ENCODE assay signal across 13 cellular contexts in genomic region chr7:45082031-45082830, GRCh38. TPM values are rescaled to one million over a fixed set of nuclear protein-coding genes. Genes with fewer than 3 reads are reported as not detected.
DNase-seq lines count a peak whose midpoint lies in the region; ATAC-seq, FAIRE-seq and TF ChIP-seq lines count a peak whose summit lies in the region.
"Had no signal": no experiment of that assay in that cellular context is flagged by ENCODE, and none has a peak within 500 bp of the region (broad histone marks: within the 10 kb centered on the region; RNA-seq: fewer than 3 reads in every experiment).

No MANE protein-coding gene starts in this region.

- no peaks in the 10 kb centered on the region for H3K4me1 ChIP-seq in kidney (ENCODE audit: control insufficient read depth in 1 of 2, insufficient read depth in 1 of 2, low read depth in 1 of 2, low read length in 2 of 2)
- peaks cover 5% of the 10 kb centered on the region for H3K4me1 ChIP-seq in PC-3 (ENCODE audit: insufficient read depth, low read length)

- no peak overlapping the region for H3K4me3 ChIP-seq in kidney (ENCODE audit: low read length in 2 of 2)
- H3K4me3 ChIP-seq in PC-3 (ENCODE audit: low read length): no peak overlapping the region
- H3K4me3 ChIP-seq: K562 had no signal

- no TSS peak for BruUV-seq in PC-3 (replicated peaks; lab: Mats Ljungman, UMichigan)

- H3K9me3 ChIP-seq in kidney (ENCODE audit: control insufficient read depth in 1 of 2, low read length in 2 of 2) (no peaks in the 10 kb centered on the region), PC-3 (ENCODE audit: low read length) (no peaks in the 10 kb centered on the region)
- H3K9me3 ChIP-seq: neutrophil had no signal

- no peaks in the 10 kb centered on the region for H3K9me2 ChIP-seq in PC-3 (replicated peaks; ENCODE audit: low read length)

- H3K27ac ChIP-seq in kidney (ENCODE audit: low read depth in 2 of 2, low read length in 2 of 2) (no peak overlapping the region), PC-3 (ENCODE audit: low read length) (no peak overlapping the region)

- no peak overlapping the region for H3K4me3 Mint-ChIP-seq in activated T-cell treated with anti-CD3 and anti-CD28 coated beads, Interleukin-2, amount 50 U/mL, for 24 hours
- no peak overlapping the region for H3K4me3 Mint-ChIP-seq in chondrocyte (ENCODE audit: unreplicated experiment)

- H3K36me3 Mint-ChIP-seq in activated T-cell treated with anti-CD3 and anti-CD28 coated beads, Interleukin-2, amount 50 U/mL, for 24 hours (ENCODE audit: low read depth): peaks cover 6% of the 10 kb centered on the region
- no peaks in the 10 kb centered on the region for H3K36me3 Mint-ChIP-seq in chondrocyte (ENCODE audit: low read depth)

- no peak overlapping the region for H2AFZ ChIP-seq in PC-3 (ENCODE audit: low read length)

- no peak overlapping the region for H3K9ac ChIP-seq in kidney (ENCODE audit: low read length in 2 of 2)
- no peak overlapping the region for H3K9ac ChIP-seq in PC-3 (ENCODE audit: low read length)

- no peaks in the 10 kb centered on the region for H3K79me2 ChIP-seq in PC-3 (ENCODE audit: low read length)

- no peaks in the 10 kb centered on the region for H3F3A ChIP-seq in PC-3 (ENCODE audit: low read length, unreplicated experiment)

- TF ChIP-seq CTCF in chondrocyte (IDR thresholded peaks at IDR 0.05) (no peak), kidney (IDR thresholded peaks at IDR 0.05; ENCODE audit: borderline replicate concordance, extremely low read depth, insufficient read depth) (no peak), PC-3 (conservative IDR thresholded peaks at IDR 0.05; ENCODE audit: low read depth, low read length) (no peak)

- no peaks in the 10 kb centered on the region for H3K4me1 Mint-ChIP-seq in activated T-cell treated with anti-CD3 and anti-CD28 coated beads, Interleukin-2, amount 50 U/mL, for 24 hours (ENCODE audit: low read depth)
- H3K4me1 Mint-ChIP-seq in chondrocyte (ENCODE audit: low read depth): no peaks in the 10 kb centered on the region

- intact Hi-C loops in kidney (cut with DNase I): no loop called here
- intact Hi-C loops in PC-3 (cut with micrococcal nuclease): no loop called here

- no peak overlapping the region for H3K4me2 ChIP-seq in PC-3 (ENCODE audit: low read length)

- POLR2A ChIA-PET in PC-3 (lab: Charles Lee; ENCODE audit: unreplicated experiment): no interaction called here

- H3K27ac Mint-ChIP-seq in activated T-cell treated with anti-CD3 and anti-CD28 coated beads, Interleukin-2, amount 50 U/mL, for 24 hours: peak overlapping the region; percentile 59
- no peak overlapping the region for H3K27ac Mint-ChIP-seq in chondrocyte (ENCODE audit: unreplicated experiment)

- no peaks in the 10 kb centered on the region for H4K20me1 ChIP-seq in PC-3 (ENCODE audit: low read length)

- ATAC-seq in PC-3: no peak; the same call in 1 of the 2 replicates
- no peak for ATAC-seq in HG03521 (IDR thresholded peaks at IDR 0.05; ENCODE audit: unreplicated experiment)

- H3K27me3 ChIP-seq in PC-3 (ENCODE audit: low read length): no peaks in the 10 kb centered on the region

- H3K27me3 Mint-ChIP-seq in activated T-cell treated with anti-CD3 and anti-CD28 coated beads, Interleukin-2, amount 50 U/mL, for 24 hours: no peaks in the 10 kb centered on the region
- H3K27me3 Mint-ChIP-seq in chondrocyte (ENCODE audit: low read depth): no peaks in the 10 kb centered on the region

- DNase-seq in activated T-cell treated with anti-CD3 and anti-CD28 coated beads, Interleukin-2, amount 50 U/mL, for 24 hours: peak; percentile 25
- DNase-seq in activated T-cell treated with anti-CD3 and anti-CD28 coated beads for 4 hours: no peak
- peak; percentile 90 for DNase-seq in chondrocyte (ENCODE audit: low spot score)
- peak; percentile 71 for DNase-seq in kidney
- peak; percentile 80 for DNase-seq in superior temporal gyrus (ENCODE audit: extremely low spot score)
- DNase-seq in PC-3: no peak
- DNase-seq in DMS79 (lab: John Stamatoyannopoulos, UW): no peak
- DNase-seq: ACHN, NCI-H146, NCI-H526 had no signal

- no peaks in the 10 kb centered on the region for H3K9me3 Mint-ChIP-seq in activated T-cell treated with anti-CD3 and anti-CD28 coated beads, Interleukin-2, amount 50 U/mL, for 24 hours
- H3K9me3 Mint-ChIP-seq in chondrocyte (ENCODE audit: low read depth): no peaks in the 10 kb centered on the region

- CTCF ChIA-PET in PC-3 (lab: Charles Lee): no interaction called here

- no peaks in the 10 kb centered on the region for H3K36me3 ChIP-seq in kidney (ENCODE audit: control insufficient read depth in 1 of 2, insufficient read depth in 2 of 2, low read length in 2 of 2)
- H3K36me3 ChIP-seq in PC-3 (ENCODE audit: low read depth, low read length): no peaks in the 10 kb centered on the region

- FAIRE-seq in kidney (lab: Jason Lieb, UNC): no peak
- FAIRE-seq: K562 had no signal

RNA-seq across cellular contexts. Expression of gene NACAD, which starts 6.5 kb away (rescaled TPM):
- 12.4 to 21.9 TPM (median 19.0 TPM) in 3 replicates for total RNA-seq in chondrocyte
- 4.2 TPM for total RNA-seq in kidney
- 5.0 TPM for polyA plus RNA-seq in kidney (ENCODE audit: insufficient read depth, low read depth, low replicate concordance)
- 0.12 and 0.26 TPM in 2 replicates for total RNA-seq in PC-3 (2014; rRNA removed)

RNA-seq across cellular contexts. Expression of gene TBRG4, which starts 29.3 kb away (rescaled TPM):
- total RNA-seq in chondrocyte (39.5 to 45.7 TPM (median 43.7 TPM) in 3 replicates), kidney (67.8 TPM), PC-3 (2014; rRNA removed) (107 and 139 TPM in 2 replicates)
- 45.7 TPM for polyA plus RNA-seq in kidney (ENCODE audit: insufficient read depth, low read depth, low replicate concordance)

Comparison
In these comparisons a context has a peak if more than half of its experiments do, and no peak if none do; other contexts are left out.
1. DNase-seq: peak in activated T-cell treated with anti-CD3 and anti-CD28 coated beads, Interleukin-2, amount 50 U/mL, for 24 hours (single experiment), chondrocyte (single experiment), kidney (single experiment) and superior temporal gyrus (single experiment); none in activated T-cell treated with anti-CD3 and anti-CD28 coated beads for 4 hours (single experiment), PC-3 (single experiment) and DMS79 (single experiment).